ENCODE assay signal across 10 cellular contexts in genomic region chr12:116594325-116595038, GRCh38. TPM values are rescaled to one million over a fixed set of nuclear protein-coding genes. Genes with fewer than 3 reads are reported as not detected.
DNase-seq lines count a peak whose midpoint lies in the region; ATAC-seq and TF ChIP-seq lines count a peak whose summit lies in the region.
"Had no signal": no experiment of that assay in that cellular context is flagged by ENCODE, and none has a peak within 500 bp of the region (broad histone marks: within the 10 kb centered on the region; RNA-seq: fewer than 3 reads in every experiment).

No MANE protein-coding gene starts in this region.

- H3K4me1 ChIP-seq in ovary (ENCODE audit: insufficient read depth): peaks cover 36% of the 10 kb centered on the region

- 90 to 93% (median 91%) methylated on average over 12 of the region's 12 CpGs for WGBS in ovary, 3 donors

- TF ChIP-seq POLR2A in ovary (IDR thresholded peaks at IDR 0.05): no peak

- H3K4me3 Mint-ChIP-seq in activated B cell treated with CpG ODN at 0.5 μM for 24 hours (peak overlapping the region; percentile 72), chondrocyte (ENCODE audit: unreplicated experiment) (no peak overlapping the region)

- no peak overlapping the region for H3K4me3 ChIP-seq in ovary

- H3K27me3 Mint-ChIP-seq in activated B cell treated with CpG ODN at 0.5 μM for 24 hours (no peaks in the 10 kb centered on the region), chondrocyte (ENCODE audit: low read depth) (no peaks in the 10 kb centered on the region)

- TF ChIP-seq EP300 in ovary (IDR thresholded peaks at IDR 0.05): no peak

- peak overlapping the region; percentile 89 for H3K27ac ChIP-seq in KOPT-K1 (ENCODE audit: low read depth, low read length, poor library complexity, severe bottlenecking)
- no peak overlapping the region for H3K27ac ChIP-seq in ovary

- TF ChIP-seq CTCF in activated B cell treated with CpG ODN at 0.5 μM for 24 hours (IDR thresholded peaks at IDR 0.05) (no peak), chondrocyte (IDR thresholded peaks at IDR 0.05) (no peak), ovary (IDR thresholded peaks at IDR 0.05) (no peak)

- H3K36me3 ChIP-seq in KOPT-K1 (ENCODE audit: insufficient read depth, low read length): no peaks in the 10 kb centered on the region
- no peaks in the 10 kb centered on the region for H3K36me3 ChIP-seq in ovary

- ATAC-seq in activated B cell treated with CpG ODN at 0.5 μM for 24 hours (ENCODE audit: low read depth) (peak; percentile 90), GM21717 (IDR thresholded peaks at IDR 0.05; ENCODE audit: unreplicated experiment) (no peak)

- CTCF ChIA-PET in activated B cell treated with CpG ODN at 0.5 μM for 24 hours (lab: Charles Lee): no interaction called here

- H3K27me3 ChIP-seq in ovary: no peaks in the 10 kb centered on the region

- H3K9me3 Mint-ChIP-seq in activated B cell treated with CpG ODN at 0.5 μM for 24 hours: no peaks in the 10 kb centered on the region
- H3K9me3 Mint-ChIP-seq in chondrocyte (ENCODE audit: low read depth): no peaks in the 10 kb centered on the region

- intact Hi-C loops in activated B cell treated with CpG ODN at 0.5 μM for 24 hours (cut with micrococcal nuclease) (loop anchor here (1.0 to 5.0 kb wide), 5 partner anchors 35 to 137 kb away; partner anchors contain the start of gene MAP1LC3B2), ovary (cut with DNase I) (loop anchor here in 3 of 4 donors (5.0 kb wide), 3 partner anchors 62 to 317 kb away; partner anchors contain the start of gene MED13L (in 2 of the 3))

- DNase-seq in activated B cell treated with CpG ODN at 0.5 μM for 24 hours (peak; percentile 30), chondrocyte (ENCODE audit: low spot score) (no peak), NCI-H446 (lab: John Stamatoyannopoulos, UW) (no peak), NCI-H1092 treated with DMSO at 0.1 percent for 48 hours (lab: John Stamatoyannopoulos, UW) (no peak), ovary (no peak)
- peak in 2 of 3 donors; percentile 14 to 15 for DNase-seq in stimulated activated CD4-positive, alpha-beta T cell treated with anti-CD3 and anti-CD28 coated beads, TNF-alpha, amount 100 ng/mL, for 48 hours (ENCODE audit: low read depth in 3 of 3)
- DNase-seq: NCI-H526, occipital lobe had no signal

- H3K27ac Mint-ChIP-seq in activated B cell treated with CpG ODN at 0.5 μM for 24 hours (peak overlapping the region; percentile 83), chondrocyte (ENCODE audit: unreplicated experiment) (peak overlapping the region; percentile 49)

- H3K36me3 Mint-ChIP-seq in activated B cell treated with CpG ODN at 0.5 μM for 24 hours (ENCODE audit: low read depth) (no peaks in the 10 kb centered on the region), chondrocyte (ENCODE audit: low read depth) (no peaks in the 10 kb centered on the region)

- no peaks in the 10 kb centered on the region for H3K9me3 ChIP-seq in KOPT-K1 (ENCODE audit: insufficient read depth, low read length, poor library complexity, severe bottlenecking)
- H3K9me3 ChIP-seq in ovary: no peaks in the 10 kb centered on the region

- POLR2A ChIA-PET in activated B cell treated with CpG ODN at 0.5 μM for 24 hours (lab: Charles Lee): interaction anchor here (0.9 to 1.0 kb wide), 2 partner anchors 35 kb away, joined by 3 read pairs; partner anchors contain the start of gene MAP1LC3B2

- H3K4me1 Mint-ChIP-seq in activated B cell treated with CpG ODN at 0.5 μM for 24 hours (peaks cover 50% of the 10 kb centered on the region), chondrocyte (ENCODE audit: low read depth) (peaks cover 58% of the 10 kb centered on the region)

RNA-seq across cellular contexts. Expression of gene MAP1LC3B2, which starts 35.3 kb away (rescaled TPM):
- total RNA-seq in activated B cell treated with CpG ODN at 0.5 μM for 24 hours: 1.0 and 1.9 TPM in 2 replicates
- 3.3 to 4.1 TPM (median 3.3 TPM) in 3 replicates for total RNA-seq in chondrocyte
- total RNA-seq in ovary: 1 to 10 TPM in 6 of 7 donors, under 1 TPM in 1; 0.80 to 9.9 (median 3.1) TPM
- polyA plus RNA-seq in ovary: 1 to 10 TPM; 2.1 to 2.2 TPM

Comparison
In these comparisons a context has a peak if more than half of its experiments do, and no peak if none do; other contexts are left out.
1. DNase-seq: peak in activated B cell treated with CpG ODN at 0.5 μM for 24 hours (single experiment) and stimulated activated CD4-positive, alpha-beta T cell treated with anti-CD3 and anti-CD28 coated beads, TNF-alpha, amount 100 ng/mL, for 48 hours (2 of 3); none in chondrocyte (single experiment), NCI-H446 (0 of 2), NCI-H1092 treated with DMSO at 0.1 percent for 48 hours (single experiment) and ovary (0 of 5).